Comparison of ENCODE assay signal across 1 cellular context in the genomic region with DNA sequence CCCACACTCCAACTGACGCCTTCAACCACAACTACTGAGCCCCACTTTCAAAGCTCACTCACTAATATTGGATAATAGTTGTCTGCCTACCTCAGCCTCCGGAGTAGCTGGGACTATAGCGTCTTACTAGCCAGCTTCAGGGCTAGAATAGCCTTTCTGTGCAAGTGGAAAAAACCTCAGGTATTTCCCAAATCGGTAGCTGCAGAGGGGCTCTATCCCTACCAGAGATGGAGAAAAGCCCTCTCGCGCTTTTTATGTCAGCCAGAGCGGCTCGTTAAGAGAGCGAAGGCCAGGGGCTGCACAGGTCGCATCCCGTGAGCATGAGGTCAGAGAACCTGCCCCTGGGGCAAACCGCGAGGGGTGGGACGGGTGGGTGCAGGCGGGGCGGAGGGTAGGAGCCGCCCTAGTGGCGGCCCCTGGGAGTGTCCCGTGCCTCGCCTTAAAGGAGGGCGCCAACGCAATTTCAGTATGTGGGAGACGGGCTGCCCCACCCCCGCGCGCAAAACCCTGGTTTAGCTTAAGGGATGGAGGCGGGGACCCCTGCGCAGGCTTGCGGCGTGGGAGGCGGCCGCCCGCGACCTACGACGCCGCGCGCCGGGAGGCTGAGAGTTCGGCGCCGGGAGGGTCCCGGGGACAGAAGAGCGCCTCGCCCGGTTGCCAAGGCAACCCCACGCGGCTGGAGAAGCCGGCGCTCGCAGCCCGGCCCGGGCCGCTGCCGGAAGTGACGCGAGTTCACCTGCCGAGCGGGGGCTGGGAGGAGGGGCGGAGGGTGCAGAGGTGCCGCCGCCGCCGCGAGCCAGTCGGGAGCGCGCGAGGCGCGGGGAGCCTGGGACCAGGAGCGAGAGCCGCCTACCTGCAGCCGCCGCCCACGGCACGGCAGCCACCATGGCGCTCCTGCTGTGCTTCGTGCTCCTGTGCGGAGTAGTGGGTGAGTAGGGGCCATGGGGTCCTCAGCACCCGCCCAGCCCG.
TF ChIP-seq lines count a peak whose summit lies in the region.

A gene (plus strand): TSS at position 799 of the 969 bp plus-strand sequence. CDS start 87 bp downstream, at position 886.

TF ChIP-seq in GM12878, 131 proteins besides CTCF, POLR2A, EP300 and RAD21 (continued from another document):
- TF ChIP-seq, protein P1, sequence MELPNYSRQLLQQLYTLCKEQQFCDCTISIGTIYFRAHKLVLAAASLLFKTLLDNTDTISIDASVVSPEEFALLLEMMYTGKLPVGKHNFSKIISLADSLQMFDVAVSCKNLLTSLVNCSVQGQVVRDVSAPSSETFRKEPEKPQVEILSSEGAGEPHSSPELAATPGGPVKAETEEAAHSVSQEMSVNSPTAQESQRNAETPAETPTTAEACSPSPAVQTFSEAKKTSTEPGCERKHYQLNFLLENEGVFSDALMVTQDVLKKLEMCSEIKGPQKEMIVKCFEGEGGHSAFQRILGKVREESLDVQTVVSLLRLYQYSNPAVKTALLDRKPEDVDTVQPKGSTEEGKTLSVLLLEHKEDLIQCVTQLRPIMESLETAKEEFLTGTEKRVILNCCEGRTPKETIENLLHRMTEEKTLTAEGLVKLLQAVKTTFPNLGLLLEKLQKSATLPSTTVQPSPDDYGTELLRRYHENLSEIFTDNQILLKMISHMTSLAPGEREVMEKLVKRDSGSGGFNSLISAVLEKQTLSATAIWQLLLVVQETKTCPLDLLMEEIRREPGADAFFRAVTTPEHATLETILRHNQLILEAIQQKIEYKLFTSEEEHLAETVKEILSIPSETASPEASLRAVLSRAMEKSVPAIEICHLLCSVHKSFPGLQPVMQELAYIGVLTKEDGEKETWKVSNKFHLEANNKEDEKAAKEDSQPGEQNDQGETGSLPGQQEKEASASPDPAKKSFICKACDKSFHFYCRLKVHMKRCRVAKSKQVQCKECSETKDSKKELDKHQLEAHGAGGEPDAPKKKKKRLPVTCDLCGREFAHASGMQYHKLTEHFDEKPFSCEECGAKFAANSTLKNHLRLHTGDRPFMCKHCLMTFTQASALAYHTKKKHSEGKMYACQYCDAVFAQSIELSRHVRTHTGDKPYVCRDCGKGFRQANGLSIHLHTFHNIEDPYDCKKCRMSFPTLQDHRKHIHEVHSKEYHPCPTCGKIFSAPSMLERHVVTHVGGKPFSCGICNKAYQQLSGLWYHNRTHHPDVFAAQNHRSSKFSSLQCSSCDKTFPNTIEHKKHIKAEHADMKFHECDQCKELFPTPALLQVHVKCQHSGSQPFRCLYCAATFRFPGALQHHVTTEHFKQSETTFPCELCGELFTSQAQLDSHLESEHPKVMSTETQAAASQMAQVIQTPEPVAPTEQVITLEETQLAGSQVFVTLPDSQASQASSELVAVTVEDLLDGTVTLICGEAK (IDR thresholded peaks at IDR 0.05; ENCODE audit: borderline replicate concordance): no peak
- peak; percentile 51; the same call in 1 of the 2 replicates for TF ChIP-seq CREM (IDR thresholded peaks at IDR 0.05; ENCODE audit: low read depth)
- TF ChIP-seq, protein P2, sequence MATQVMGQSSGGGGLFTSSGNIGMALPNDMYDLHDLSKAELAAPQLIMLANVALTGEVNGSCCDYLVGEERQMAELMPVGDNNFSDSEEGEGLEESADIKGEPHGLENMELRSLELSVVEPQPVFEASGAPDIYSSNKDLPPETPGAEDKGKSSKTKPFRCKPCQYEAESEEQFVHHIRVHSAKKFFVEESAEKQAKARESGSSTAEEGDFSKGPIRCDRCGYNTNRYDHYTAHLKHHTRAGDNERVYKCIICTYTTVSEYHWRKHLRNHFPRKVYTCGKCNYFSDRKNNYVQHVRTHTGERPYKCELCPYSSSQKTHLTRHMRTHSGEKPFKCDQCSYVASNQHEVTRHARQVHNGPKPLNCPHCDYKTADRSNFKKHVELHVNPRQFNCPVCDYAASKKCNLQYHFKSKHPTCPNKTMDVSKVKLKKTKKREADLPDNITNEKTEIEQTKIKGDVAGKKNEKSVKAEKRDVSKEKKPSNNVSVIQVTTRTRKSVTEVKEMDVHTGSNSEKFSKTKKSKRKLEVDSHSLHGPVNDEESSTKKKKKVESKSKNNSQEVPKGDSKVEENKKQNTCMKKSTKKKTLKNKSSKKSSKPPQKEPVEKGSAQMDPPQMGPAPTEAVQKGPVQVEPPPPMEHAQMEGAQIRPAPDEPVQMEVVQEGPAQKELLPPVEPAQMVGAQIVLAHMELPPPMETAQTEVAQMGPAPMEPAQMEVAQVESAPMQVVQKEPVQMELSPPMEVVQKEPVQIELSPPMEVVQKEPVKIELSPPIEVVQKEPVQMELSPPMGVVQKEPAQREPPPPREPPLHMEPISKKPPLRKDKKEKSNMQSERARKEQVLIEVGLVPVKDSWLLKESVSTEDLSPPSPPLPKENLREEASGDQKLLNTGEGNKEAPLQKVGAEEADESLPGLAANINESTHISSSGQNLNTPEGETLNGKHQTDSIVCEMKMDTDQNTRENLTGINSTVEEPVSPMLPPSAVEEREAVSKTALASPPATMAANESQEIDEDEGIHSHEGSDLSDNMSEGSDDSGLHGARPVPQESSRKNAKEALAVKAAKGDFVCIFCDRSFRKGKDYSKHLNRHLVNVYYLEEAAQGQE (IDR thresholded peaks at IDR 0.05; ENCODE audit: low read depth, low read length): no peak
- peak; percentile 32; the same call in 1 of the 2 replicates for TF ChIP-seq IKZF1 (conservative IDR thresholded peaks at IDR 0.05)
- TF ChIP-seq TCF3 (IDR thresholded peaks at IDR 0.05; ENCODE audit: borderline replicate concordance, insufficient read depth, low read depth, low read length): 0 out of 2 replicates have a peak, but pooled peaks have one; percentile 6
- no peak for TF ChIP-seq SUPT20H (IDR thresholded peaks at IDR 0.05; ENCODE audit: borderline replicate concordance, control insufficient read depth, low read depth, low read length)
- TF ChIP-seq GATAD2B (conservative IDR thresholded peaks at IDR 0.05; ENCODE audit: low read depth): 0 out of 2 replicates have a peak, but pooled peaks have one; percentile 24
